ENCODE assay signal across 8 cellular contexts in the genomic region with DNA sequence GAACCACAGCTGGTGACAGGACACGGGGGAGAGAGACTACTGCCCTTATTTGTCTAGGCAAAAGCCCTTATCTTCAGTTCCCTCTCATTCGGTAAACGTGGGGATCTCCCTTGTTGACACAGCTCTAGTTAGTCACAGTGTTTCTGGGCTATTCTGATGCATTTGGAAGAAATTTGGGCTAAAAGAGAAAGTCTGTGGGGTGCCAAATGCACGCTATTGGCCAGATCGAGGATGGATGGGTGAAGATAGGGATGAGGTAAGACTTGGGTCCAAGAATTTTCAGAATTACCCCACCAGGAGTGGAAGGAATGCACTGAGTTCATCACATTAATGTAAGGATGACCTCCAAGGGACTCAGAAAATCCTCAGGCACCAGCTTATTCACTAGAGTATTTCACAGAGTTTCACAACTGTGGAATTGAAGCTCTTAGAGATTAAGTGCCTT. TPM values are rescaled to one million over a fixed set of nuclear protein-coding genes. Genes with fewer than 3 reads are reported as not detected.
DNase-seq lines count a peak whose midpoint lies in the region; ATAC-seq and TF ChIP-seq lines count a peak whose summit lies in the region.

No MANE protein-coding gene starts in this region.

- TF ChIP-seq EP300 in gastroesophageal sphincter (IDR thresholded peaks at IDR 0.05): no peak

- in situ Hi-C loops in mammary epithelial cell (cut with MboI; ENCODE audit: low sequenced_read_pairs in 2 of 2): no loop called here

- H3K79me2 ChIP-seq in mammary epithelial cell (ENCODE audit: insufficient read depth, low read length): no peaks in the 10 kb centered on the region

- CTCF ChIA-PET in mammary epithelial cell (lab: Charles Lee; ENCODE audit: low non-redundant PET): no interaction called here

- WGBS in gastroesophageal sphincter (ENCODE audit: low coverage in 1 of 2), 2 donors: 49 to 70% methylated on average over 3 to 5 of the region's 5 CpGs
- 89% methylated on average over 5 of the region's 5 CpGs for WGBS in mammary epithelial cell (ENCODE audit: low coverage, missing lambda C conversion rate)
- 72 to 78% methylated on average over 5 of the region's 5 CpGs for WGBS in thyroid gland, 2 donors

- no TSS peak for BruUV-seq in mammary epithelial cell (replicated peaks; lab: Mats Ljungman, UMichigan)

- DNase-seq in A172 (ENCODE audit: low spot score) (peak; percentile 42), HuH-7 (ENCODE audit: low spot score) (peak; percentile 39), mammary epithelial cell (no peak), thyroid gland (no peak)
- no peak for DNase-seq in activated T-cell treated with anti-CD3 and anti-CD28 coated beads, Interleukin-2, amount 50 U/mL, for 48 hours

- H3K9ac ChIP-seq in mammary epithelial cell (ENCODE audit: insufficient read depth, low read length): no peak overlapping the region

- no peak overlapping the region for H2AFZ ChIP-seq in mammary epithelial cell (ENCODE audit: low read depth, low read length)

- TF ChIP-seq POLR2A in gastroesophageal sphincter (IDR thresholded peaks at IDR 0.05) (no peak), thyroid gland (IDR thresholded peaks at IDR 0.05) (no peak)

- dilution Hi-C loops in mammary epithelial cell (cut with HindIII; ENCODE audit: low sequenced_read_pairs): no loop called here

- H3K4me1 ChIP-seq in gastroesophageal sphincter: peaks cover 23 to 100% (median 68%) of the 10 kb centered on the region in 3 donors
- peaks cover 7% of the 10 kb centered on the region for H3K4me1 ChIP-seq in mammary epithelial cell (ENCODE audit: insufficient read depth, low read length)
- H3K4me1 ChIP-seq in thyroid gland: peaks cover 17 to 23% of the 10 kb centered on the region in 2 donors

- H3K4me3 ChIP-seq in gastroesophageal sphincter: no peak overlapping the region
- no peak overlapping the region for H3K4me3 ChIP-seq in mammary epithelial cell (replicated peaks in 1 of 3; ENCODE audit: insufficient read depth in 1 of 3, low read depth in 2 of 3, low read length in 3 of 3)
- H3K4me3 ChIP-seq in thyroid gland (replicated peaks in 1 of 3): no peak overlapping the region

- intact Hi-C loops in mammary epithelial cell (cut with micrococcal nuclease): no loop called here
- intact Hi-C loops in thyroid gland (cut with DNase I): no loop called here

- peak; percentile 90 for ATAC-seq in GM19463 (IDR thresholded peaks at IDR 0.05; ENCODE audit: unreplicated experiment)
- ATAC-seq in gastroesophageal sphincter: no peak
- ATAC-seq in HG02840 (IDR thresholded peaks at IDR 0.05; ENCODE audit: low FRiP score, unreplicated experiment): no peak

- H3K27me3 ChIP-seq in gastroesophageal sphincter: no peaks in the 10 kb centered on the region
- H3K27me3 ChIP-seq in mammary epithelial cell (ENCODE audit: insufficient read depth, low read length): no peaks in the 10 kb centered on the region
- H3K27me3 ChIP-seq in thyroid gland: no peaks in the 10 kb centered on the region

- H3K4me2 ChIP-seq in mammary epithelial cell (ENCODE audit: insufficient read depth, low read depth, low read length): no peak overlapping the region

- no peaks in the 10 kb centered on the region for H3K9me3 ChIP-seq in gastroesophageal sphincter
- H3K9me3 ChIP-seq in mammary epithelial cell (replicated peaks; ENCODE audit: insufficient read depth, low read length): no peaks in the 10 kb centered on the region
- H3K9me3 ChIP-seq in thyroid gland: no peaks in the 10 kb centered on the region

- no peak for TF ChIP-seq CTCF in gastroesophageal sphincter (IDR thresholded peaks at IDR 0.05)
- no peak for TF ChIP-seq CTCF in mammary epithelial cell (conservative IDR thresholded peaks at IDR 0.05 in 1 of 2, IDR thresholded peaks at IDR 0.05 in 1 of 2; ENCODE audit: extremely low read depth in 1 of 2, insufficient read depth in 1 of 2, low read depth in 1 of 2, low read length in 2 of 2)
- TF ChIP-seq CTCF in thyroid gland (IDR thresholded peaks at IDR 0.05): no peak

- H3K36me3 ChIP-seq in gastroesophageal sphincter: peaks cover 0 to 66% of the 10 kb centered on the region in 2 donors
- H3K36me3 ChIP-seq in mammary epithelial cell (ENCODE audit: insufficient read depth, low read length): peaks cover 20% of the 10 kb centered on the region
- H3K36me3 ChIP-seq in thyroid gland: no peaks in the 10 kb centered on the region

- H4K20me1 ChIP-seq in mammary epithelial cell (ENCODE audit: insufficient read depth, low read length): no peaks in the 10 kb centered on the region

- peak overlapping the region; percentile 45 to 96 (median 92) for H3K27ac ChIP-seq in gastroesophageal sphincter
- H3K27ac ChIP-seq in mammary epithelial cell (ENCODE audit: insufficient read depth, low read depth, low read length): no peak overlapping the region
- H3K27ac ChIP-seq in thyroid gland: no peak overlapping the region

RNA-seq across cellular contexts. Expression of gene NRP2, which starts 49.2 kb away (rescaled TPM):
- total RNA-seq in A172 (2014; rRNA removed; shearing (Covaris generic)): 5.4 and 10.2 TPM in 2 replicates
- total RNA-seq in gastroesophageal sphincter (100 to 1,000 TPM; 278 to 466 (median 371) TPM), mammary epithelial cell (10 to 100 TPM; 32.3 to 58.8 TPM), thyroid gland (10 to 100 TPM; 29.3 to 62.5 (median 41.6) TPM)
- 47.4 TPM for polyA plus RNA-seq in mammary epithelial cell
- polyA minus RNA-seq in mammary epithelial cell: 109 TPM

Comparison
In these comparisons a context has a peak if more than half of its experiments do, and no peak if none do; other contexts are left out.
1. DNase-seq: peak in A172 (single experiment) and HuH-7 (single experiment); none in mammary epithelial cell (single experiment), activated T-cell treated with anti-CD3 and anti-CD28 coated beads, Interleukin-2, amount 50 U/mL, for 48 hours (0 of 2) and thyroid gland (0 of 2).
2. H3K27ac ChIP-seq: peak in gastroesophageal sphincter (4 of 4); none in mammary epithelial cell (single experiment) and thyroid gland (0 of 3).
3. RNA of gene NRP2, which starts 49.2 kb away (total RNA-seq): 278 to 466 TPM in gastroesophageal sphincter; 32.3 to 58.8 TPM in mammary epithelial cell, 29.3 to 62.5 TPM in thyroid gland and 5.4 to 10.2 TPM in A172; every median in the first group is over 4 times any median in the second.